ENCODE assay signal across 11 cellular contexts in the genomic region with DNA sequence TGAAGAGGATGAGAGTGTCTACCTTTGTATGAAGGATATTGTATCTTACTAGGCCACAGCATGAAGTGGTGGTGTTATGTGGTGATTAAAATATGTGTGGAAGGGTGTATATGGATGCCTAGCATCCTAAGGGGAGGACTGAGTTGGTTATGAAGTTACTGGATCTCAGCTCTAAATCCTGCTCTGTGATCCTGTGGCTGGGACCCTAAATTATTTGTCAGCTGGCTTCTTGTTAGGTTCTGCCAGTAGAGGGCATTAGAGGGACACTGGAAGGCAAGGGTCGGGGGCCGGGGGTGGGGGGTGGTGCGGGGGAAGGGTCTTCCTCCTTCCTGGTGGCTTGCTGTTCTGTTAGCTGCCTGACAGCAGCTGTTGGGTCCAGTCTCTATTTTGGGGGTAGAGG. TPM values are rescaled to one million over a fixed set of nuclear protein-coding genes. Genes with fewer than 3 reads are reported as not detected.
A peak's percentile ranks its signal among the peaks of the same experiment; 100 is the strongest.
DNase-seq lines count a peak whose midpoint lies in the region; ATAC-seq and TF ChIP-seq lines count a peak whose summit lies in the region.
"Had no signal": no experiment of that assay in that cellular context is flagged by ENCODE, and none has a peak within 500 bp of the region (broad histone marks: within the 10 kb centered on the region; RNA-seq: fewer than 3 reads in every experiment).

No MANE protein-coding gene starts in this region.

- H3K9ac ChIP-seq in SK-N-SH = no peak overlapping the region

- H3K27me3 Mint-ChIP-seq in osteocyte (ENCODE audit: unreplicated experiment) = no peaks in the 10 kb centered on the region
- H3K27me3 Mint-ChIP-seq: stimulated activated naive CD8-positive, alpha-beta T cell treated with anti-CD3 and anti-CD28 coated beads, Interleukin-15, amount 100 ng/mL, for 72 hours had no signal

- DNase-seq in SK-N-SH (peak; percentile 62), NCI-H460 (ENCODE audit: extremely low read depth, low read depth) (peak; percentile 20), ecto neural progenitor cell (ENCODE audit: low spot score) (peak; percentile 72), osteocyte (ENCODE audit: extremely low spot score, unreplicated experiment) (no peak), cerebellum (ENCODE audit: low spot score) (no peak), NCI-H446 (lab: John Stamatoyannopoulos, UW) (no peak), medulla oblongata (ENCODE audit: extremely low spot score) (no peak)
- DNase-seq: activated naive CD4-positive, alpha-beta T cell treated with Interleukin-2 at 50 U/mL for 16 hours; C1 segment of cervical spinal cord; stimulated activated naive CD8-positive, alpha-beta T cell treated with anti-CD3 and anti-CD28 coated beads, Interleukin-15, amount 100 ng/mL, for 72 hours had no signal

- H3K4me2 ChIP-seq in SK-N-SH = no peak overlapping the region

- no peaks in the 10 kb centered on the region for H3K9me3 Mint-ChIP-seq in osteocyte (ENCODE audit: unreplicated experiment)
- H3K9me3 Mint-ChIP-seq: stimulated activated naive CD8-positive, alpha-beta T cell treated with anti-CD3 and anti-CD28 coated beads, Interleukin-15, amount 100 ng/mL, for 72 hours had no signal

- H3K27me3 ChIP-seq in SK-N-SH (ENCODE audit: insufficient read depth) = no peaks in the 10 kb centered on the region

- H3K4me1 ChIP-seq in SK-N-SH (ENCODE audit: control insufficient read depth in 1 of 2, insufficient read depth in 2 of 2, low read depth in 1 of 2, low read length in 1 of 2) = peaks cover 0 to 18% of the 10 kb centered on the region in 2 experiments; a peak in 3 of 4 replicates

- H3K9me2 ChIP-seq in SK-N-SH = no peaks in the 10 kb centered on the region

- CTCF ChIA-PET in SK-N-SH (lab: Yijun Ruan, JAX) = interaction anchor here (0.6 to 5.4 kb wide), 21 partner anchors 11 to 300 kb away, joined by 3 to 79 read pairs (median 8); a partner anchor contains a TSS

- peaks cover 74% of the 10 kb centered on the region; the same call in 1 of the 2 replicates for H3K79me2 ChIP-seq in SK-N-SH (ENCODE audit: insufficient read depth)

- peaks cover 45% of the 10 kb centered on the region for H3F3A ChIP-seq in SK-N-SH (replicated peaks; ENCODE audit: insufficient read depth)

- peak; percentile 32 for TF ChIP-seq CTCF in SK-N-SH (IDR thresholded peaks at IDR 0.05)
- peak; percentile 40 for TF ChIP-seq CTCF in osteocyte (IDR thresholded peaks at IDR 0.05)

- no peak overlapping the region for H3K4me3 ChIP-seq in SK-N-SH (ENCODE audit: low read depth in 2 of 2, low read length in 1 of 2)

- peak; percentile 35; the same call in 1 of the 2 replicates for TF ChIP-seq RAD21 in SK-N-SH (IDR thresholded peaks at IDR 0.05; ENCODE audit: low read length)

- peak overlapping the region; percentile 38 for H3K27ac Mint-ChIP-seq in osteocyte (ENCODE audit: unreplicated experiment)

- no peak overlapping the region for H2AFZ ChIP-seq in SK-N-SH (ENCODE audit: low read depth)

- POLR2A ChIA-PET in SK-N-SH (lab: Yijun Ruan, JAX) = no interaction called here

- peaks cover 68% of the 10 kb centered on the region for H3K36me3 Mint-ChIP-seq in osteocyte (ENCODE audit: unreplicated experiment)

- peaks cover 72 to 76% of the 10 kb centered on the region in 2 experiments for H3K36me3 ChIP-seq in SK-N-SH (replicated peaks in 1 of 2; ENCODE audit: control insufficient read depth in 1 of 2, insufficient read depth in 2 of 2, low read length in 1 of 2)

- no CpG with 5 or more reads among the region's 3 CpGs for WGBS in SK-N-SH (ENCODE audit: low lambda C conversion rate)

- no peak; the same call in 2 of the 3 replicates for ATAC-seq in SK-N-SH treated with all-trans-retinoic acid at 6 μM for 48 hours
- ATAC-seq: stimulated activated naive CD8-positive, alpha-beta T cell treated with anti-CD3 and anti-CD28 coated beads, Interleukin-15, amount 100 ng/mL, for 72 hours had no signal

- peaks cover 4% of the 10 kb centered on the region for H3K4me1 Mint-ChIP-seq in osteocyte (ENCODE audit: unreplicated experiment)

- no peaks in the 10 kb centered on the region for H3K9me3 ChIP-seq in SK-N-SH

- H3K27ac ChIP-seq in SK-N-SH (ENCODE audit: low read depth in 2 of 2, low read length in 1 of 2) = no peak overlapping the region

- H3K4me3 Mint-ChIP-seq in osteocyte (ENCODE audit: unreplicated experiment) = no peak overlapping the region
- H3K4me3 Mint-ChIP-seq: stimulated activated naive CD8-positive, alpha-beta T cell treated with anti-CD3 and anti-CD28 coated beads, Interleukin-15, amount 100 ng/mL, for 72 hours had no signal

- peaks cover 76% of the 10 kb centered on the region for H4K20me1 ChIP-seq in SK-N-SH (ENCODE audit: insufficient read depth)

- no peak for TF ChIP-seq EP300 in SK-N-SH (IDR thresholded peaks at IDR 0.05; ENCODE audit: borderline replicate concordance in 1 of 2, low read depth in 1 of 2, low read length in 1 of 2)

TF ChIP-seq in SK-N-SH, 30 proteins besides CTCF, POLR2A, EP300 and RAD21 (continues in another document):
- TF ChIP-seq TCF12 (IDR thresholded peaks at IDR 0.05) (no peak), NRF1 (IDR thresholded peaks at IDR 0.05; ENCODE audit: low read depth, low read length) (no peak), RXRA (IDR thresholded peaks at IDR 0.05; ENCODE audit: borderline replicate concordance, low read depth) (no peak), ELF1 (IDR thresholded peaks at IDR 0.05) (no peak), JUND (IDR thresholded peaks at IDR 0.05) (no peak), SIN3A (IDR thresholded peaks at IDR 0.05; ENCODE audit: borderline replicate concordance, low read depth, low read length) (no peak), GATA2 (CRISPR knock-in tag; IDR thresholded peaks at IDR 0.05) (no peak), FOXM1 (IDR thresholded peaks at IDR 0.05; ENCODE audit: low read depth) (no peak), FOXJ3 (CRISPR knock-in tag; IDR thresholded peaks at IDR 0.05) (no peak)
- TF ChIP-seq, protein P1, sequence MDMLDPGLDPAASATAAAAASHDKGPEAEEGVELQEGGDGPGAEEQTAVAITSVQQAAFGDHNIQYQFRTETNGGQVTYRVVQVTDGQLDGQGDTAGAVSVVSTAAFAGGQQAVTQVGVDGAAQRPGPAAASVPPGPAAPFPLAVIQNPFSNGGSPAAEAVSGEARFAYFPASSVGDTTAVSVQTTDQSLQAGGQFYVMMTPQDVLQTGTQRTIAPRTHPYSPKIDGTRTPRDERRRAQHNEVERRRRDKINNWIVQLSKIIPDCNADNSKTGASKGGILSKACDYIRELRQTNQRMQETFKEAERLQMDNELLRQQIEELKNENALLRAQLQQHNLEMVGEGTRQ (IDR thresholded peaks at IDR 0.05; ENCODE audit: borderline replicate concordance, low read depth, low read length) = no peak
- TF ChIP-seq, protein P2, sequence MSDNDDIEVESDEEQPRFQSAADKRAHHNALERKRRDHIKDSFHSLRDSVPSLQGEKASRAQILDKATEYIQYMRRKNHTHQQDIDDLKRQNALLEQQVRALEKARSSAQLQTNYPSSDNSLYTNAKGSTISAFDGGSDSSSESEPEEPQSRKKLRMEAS (IDR thresholded peaks at IDR 0.05; ENCODE audit: low read depth) = no peak

TF ChIP-seq in SK-N-SH treated with all-trans-retinoic acid at 6 μM for 48 hours, 23 proteins besides CTCF, POLR2A, EP300 and RAD21:
- no peak for TF ChIP-seq TOX (CRISPR knock-in tag; IDR thresholded peaks at IDR 0.05; ENCODE audit: borderline replicate concordance)
- TF ChIP-seq PPARA (CRISPR knock-in tag; IDR thresholded peaks at IDR 0.05; ENCODE audit: borderline replicate concordance) = no peak
- TF ChIP-seq, protein P3, sequence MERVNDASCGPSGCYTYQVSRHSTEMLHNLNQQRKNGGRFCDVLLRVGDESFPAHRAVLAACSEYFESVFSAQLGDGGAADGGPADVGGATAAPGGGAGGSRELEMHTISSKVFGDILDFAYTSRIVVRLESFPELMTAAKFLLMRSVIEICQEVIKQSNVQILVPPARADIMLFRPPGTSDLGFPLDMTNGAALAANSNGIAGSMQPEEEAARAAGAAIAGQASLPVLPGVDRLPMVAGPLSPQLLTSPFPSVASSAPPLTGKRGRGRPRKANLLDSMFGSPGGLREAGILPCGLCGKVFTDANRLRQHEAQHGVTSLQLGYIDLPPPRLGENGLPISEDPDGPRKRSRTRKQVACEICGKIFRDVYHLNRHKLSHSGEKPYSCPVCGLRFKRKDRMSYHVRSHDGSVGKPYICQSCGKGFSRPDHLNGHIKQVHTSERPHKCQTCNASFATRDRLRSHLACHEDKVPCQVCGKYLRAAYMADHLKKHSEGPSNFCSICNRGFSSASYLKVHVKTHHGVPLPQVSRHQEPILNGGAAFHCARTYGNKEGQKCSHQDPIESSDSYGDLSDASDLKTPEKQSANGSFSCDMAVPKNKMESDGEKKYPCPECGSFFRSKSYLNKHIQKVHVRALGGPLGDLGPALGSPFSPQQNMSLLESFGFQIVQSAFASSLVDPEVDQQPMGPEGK (CRISPR knock-in tag; IDR thresholded peaks at IDR 0.05; ENCODE audit: borderline replicate concordance) = no peak

RNA-seq across cellular contexts. Expression of a gene that starts 34.9 kb away (rescaled TPM):
- 163 and 174 TPM in 2 replicates for polyA plus RNA-seq in SK-N-SH (2012; rRNA removed)
- 248 and 402 TPM in 2 replicates for polyA plus RNA-seq in SK-N-SH (2012; cell fraction: cytosol; rRNA removed)
- polyA plus RNA-seq in SK-N-SH (2012; cell fraction: nucleus; rRNA removed) = 56.0 and 94.9 TPM in 2 replicates
- total RNA-seq in NCI-H460 (2014; rRNA removed; shearing (Covaris generic)) = 142 and 162 TPM in 2 replicates
- 77.8 and 80.4 TPM in 2 replicates for polyA plus RNA-seq in NCI-H460 (2014; cell fraction: nucleus; rRNA removed)
- total RNA-seq in osteocyte (466 and 488 TPM in 2 replicates), cerebellum (339 TPM)

RNA-seq across cellular contexts. Expression of a gene that starts 37.3 kb away (rescaled TPM):
- 22.7 and 23.0 TPM in 2 replicates for polyA plus RNA-seq in SK-N-SH (2012; rRNA removed)
- 18.4 and 19.0 TPM in 2 replicates for polyA plus RNA-seq in SK-N-SH (2012; cell fraction: cytosol; rRNA removed)
- 20.0 and 24.4 TPM in 2 replicates for polyA plus RNA-seq in SK-N-SH (2012; cell fraction: nucleus; rRNA removed)
- 2.4 and 2.5 TPM in 2 replicates for total RNA-seq in NCI-H460 (2014; rRNA removed; shearing (Covaris generic))
- polyA plus RNA-seq in NCI-H460 (2014; cell fraction: nucleus; rRNA removed) = 2.0 TPM in 1 of 2 replicates, not detected in the other
- total RNA-seq in osteocyte (6.1 and 6.4 TPM in 2 replicates), cerebellum (8.6 TPM)

Comparison
In these comparisons a context has a peak if more than half of its experiments do, and no peak if none do; other contexts are left out.
1. DNase-seq: peak in SK-N-SH (single experiment), NCI-H460 (single experiment) and ecto neural progenitor cell (single experiment); none in osteocyte (single experiment), cerebellum (single experiment), NCI-H446 (0 of 2) and medulla oblongata (single experiment).